Comparison of ENCODE assay signal across 18 cellular contexts in genomic region chr17:66665194-66665593, GRCh38.
DNase-seq lines count a peak whose midpoint lies in the region; ATAC-seq, FAIRE-seq and TF ChIP-seq lines count a peak whose summit lies in the region.
"Had no signal": no experiment of that assay in that cellular context is flagged by ENCODE, and none has a peak within 500 bp of the region (broad histone marks: within the 10 kb centered on the region; RNA-seq: fewer than 3 reads in every experiment).

No MANE protein-coding gene starts in this region.

- no peaks in the 10 kb centered on the region for H3K9me1 ChIP-seq in K562 (ENCODE audit: control insufficient read depth, insufficient read depth, low read length)

- H3K27me3 ChIP-seq in PC-3 (ENCODE audit: low read length) (no peaks in the 10 kb centered on the region), K562 (ENCODE audit: control insufficient read depth in 2 of 2, insufficient read depth in 2 of 2, low read length in 2 of 2) (no peaks in the 10 kb centered on the region), PC-9 (ENCODE audit: insufficient read depth, low read depth) (no peaks in the 10 kb centered on the region)

- no peak overlapping the region for H3K4me3 Mint-ChIP-seq in activated naive CD4-positive, alpha-beta T cell treated with anti-CD3 and anti-CD28 coated beads, Interleukin-2, amount 50 U/mL, for 24 hours

- H3K9me2 ChIP-seq in PC-3 (replicated peaks; ENCODE audit: low read length) (no peaks in the 10 kb centered on the region), PC-9 (ENCODE audit: insufficient read depth) (no peaks in the 10 kb centered on the region)

- peaks cover 27% of the 10 kb centered on the region for H3K36me3 Mint-ChIP-seq in activated naive CD4-positive, alpha-beta T cell treated with anti-CD3 and anti-CD28 coated beads, Interleukin-2, amount 50 U/mL, for 24 hours

- no peak for TF ChIP-seq EP300 in K562 (IDR thresholded peaks at IDR 0.05; ENCODE audit: low read length)

- in situ Hi-C loops in K562 (cut with MboI) (no loop called here), GM13976 (cut with MboI; ENCODE audit: low sequenced_read_pairs, unreplicated experiment) (no loop called here)

- 74% methylated on average over 4 of the region's 4 CpGs for WGBS in K562 (ENCODE audit: insufficient coverage, low coverage, missing lambda C conversion rate)

- POLR2A ChIA-PET in PC-3 (lab: Charles Lee; ENCODE audit: unreplicated experiment) = interaction anchor here (0.6 kb wide), 2 partner anchors 403 to 475 kb away, joined by 6 to 8 read pairs; no protein-coding TSS in a partner anchor
- POLR2A ChIA-PET in K562 (lab: Yijun Ruan, JAX) = no interaction called here
- POLR2A ChIA-PET in PC-9 (lab: Charles Lee; ENCODE audit: unreplicated experiment) = interaction anchor here (0.6 kb wide), 1 partner anchor 85 kb away, joined by 8 read pairs; no protein-coding TSS in a partner anchor

- TF ChIP-seq CTCF in PC-3 (conservative IDR thresholded peaks at IDR 0.05; ENCODE audit: low read depth, low read length) (no peak), K562 (IDR thresholded peaks at IDR 0.05 in 2 of 3, conservative IDR thresholded peaks at IDR 0.05 in 1 of 3; ENCODE audit: insufficient read depth in 2 of 3, low read depth in 1 of 3, low read length in 3 of 3) (no peak), PC-9 (conservative IDR thresholded peaks at IDR 0.05) (no peak), GM13976 (IDR thresholded peaks at IDR 0.05; ENCODE audit: borderline replicate concordance, control extremely low read depth, extremely low read depth, insufficient read depth, missing control alignments) (no peak)

- H3K27ac Mint-ChIP-seq in activated naive CD4-positive, alpha-beta T cell treated with anti-CD3 and anti-CD28 coated beads, Interleukin-2, amount 50 U/mL, for 24 hours = peak overlapping the region; percentile 88

- H3K4me1 ChIP-seq in PC-3 (ENCODE audit: insufficient read depth, low read length) = peaks cover 25% of the 10 kb centered on the region
- H3K4me1 ChIP-seq in K562 (replicated peaks in 1 of 2; ENCODE audit: control insufficient read depth in 2 of 2, insufficient read depth in 2 of 2, low read length in 2 of 2) = peaks cover 9 to 24% of the 10 kb centered on the region in 2 experiments
- peaks cover 19% of the 10 kb centered on the region for H3K4me1 ChIP-seq in PC-9 (replicated peaks; ENCODE audit: insufficient read depth)

- FAIRE-seq in K562 (lab: Jason Lieb, UNC) = peak; percentile 44
- FAIRE-seq: A204.1, GM12892 had no signal

- H3K4me1 Mint-ChIP-seq in activated naive CD4-positive, alpha-beta T cell treated with anti-CD3 and anti-CD28 coated beads, Interleukin-2, amount 50 U/mL, for 24 hours = peaks cover 90% of the 10 kb centered on the region

- intact Hi-C loops in PC-3 (cut with micrococcal nuclease) (no loop called here), K562 (cut with micrococcal nuclease) (no loop called here), PC-9 (cut with micrococcal nuclease; ENCODE audit: unreplicated experiment) (no loop called here)

- no peak overlapping the region for H3K9ac ChIP-seq in PC-3 (ENCODE audit: low read length)
- H3K9ac ChIP-seq in K562 (ENCODE audit: insufficient read depth in 1 of 2, low read depth in 2 of 2, low read length in 2 of 2) = no peak overlapping the region

- H3F3A ChIP-seq in PC-3 (ENCODE audit: low read length, unreplicated experiment) (peaks cover 5% of the 10 kb centered on the region), PC-9 (ENCODE audit: insufficient read depth, low read depth) (peaks cover 15% of the 10 kb centered on the region)

- H3K9me3 ChIP-seq in PC-3 (ENCODE audit: low read length) (no peaks in the 10 kb centered on the region), K562 (replicated peaks; ENCODE audit: control insufficient read depth, insufficient read depth, low read depth, low read length) (no peaks in the 10 kb centered on the region), PC-9 (ENCODE audit: insufficient read depth, low read depth) (no peaks in the 10 kb centered on the region)

- H4K20me1 ChIP-seq in PC-3 (ENCODE audit: low read length) = no peaks in the 10 kb centered on the region; the same call in 1 of the 2 replicates
- H4K20me1 ChIP-seq in K562 (replicated peaks; ENCODE audit: control insufficient read depth, insufficient read depth, low read length) = peaks cover 8% of the 10 kb centered on the region
- H4K20me1 ChIP-seq in PC-9 (ENCODE audit: insufficient read depth) = no peaks in the 10 kb centered on the region

- H2AFZ ChIP-seq in PC-3 (ENCODE audit: low read length) = no peak overlapping the region
- no peak overlapping the region for H2AFZ ChIP-seq in K562 (ENCODE audit: low read depth, low read length)
- H2AFZ ChIP-seq in PC-9 = no peak overlapping the region

- H3K27me3 Mint-ChIP-seq in activated naive CD4-positive, alpha-beta T cell treated with anti-CD3 and anti-CD28 coated beads, Interleukin-2, amount 50 U/mL, for 24 hours = no peaks in the 10 kb centered on the region

- H3K79me2 ChIP-seq in PC-3 (ENCODE audit: low read length) (no peaks in the 10 kb centered on the region; the same call in 1 of the 2 replicates), K562 (ENCODE audit: control insufficient read depth, insufficient read depth, low read length) (no peaks in the 10 kb centered on the region), PC-9 (ENCODE audit: low read depth) (peaks cover 9% of the 10 kb centered on the region)

- H3K4me2 ChIP-seq in PC-3 (ENCODE audit: low read length) = no peak overlapping the region
- no peak overlapping the region for H3K4me2 ChIP-seq in K562 (ENCODE audit: insufficient read depth, low read length)
- H3K4me2 ChIP-seq in PC-9 = no peak overlapping the region

- no peak overlapping the region for H3K4me3 ChIP-seq in PC-3 (ENCODE audit: low read length)
- H3K4me3 ChIP-seq in K562 = no peak overlapping the region
- H3K4me3 ChIP-seq in PC-9 = no peak overlapping the region

- no peak for TF ChIP-seq RAD21 in K562 (CRISPR knock-in tag; conservative IDR thresholded peaks at IDR 0.05 in 1 of 2, IDR thresholded peaks at IDR 0.05 in 1 of 2)

- CTCF ChIA-PET in PC-3 (lab: Charles Lee) (no interaction called here), K562 (lab: Yijun Ruan, JAX; ENCODE audit: low intra/inter-chr PET ratio) (no interaction called here), PC-9 (lab: Charles Lee) (no interaction called here)

- no peak for ATAC-seq in PC-3
- ATAC-seq in K562 = no peak

- H3K36me3 ChIP-seq in PC-3 (ENCODE audit: low read depth, low read length) = no peaks in the 10 kb centered on the region
- no peaks in the 10 kb centered on the region for H3K36me3 ChIP-seq in K562 (ENCODE audit: control insufficient read depth, insufficient read depth, low read length)
- no peaks in the 10 kb centered on the region for H3K36me3 ChIP-seq in PC-9 (ENCODE audit: low read depth)

- peaks cover 9% of the 10 kb centered on the region for H3K9me3 Mint-ChIP-seq in activated naive CD4-positive, alpha-beta T cell treated with anti-CD3 and anti-CD28 coated beads, Interleukin-2, amount 50 U/mL, for 24 hours

- no TSS peak for BruUV-seq in PC-3 (replicated peaks; lab: Mats Ljungman, UMichigan)
- BruUV-seq in K562 (replicated peaks; lab: Mats Ljungman, UMichigan) = no TSS peak
- BruUV-seq in PC-9 (replicated peaks; lab: Mats Ljungman, UMichigan) = no TSS peak

- DNase-seq in activated naive CD4-positive, alpha-beta T cell (lab: John Stamatoyannopoulos, UW) = no peak
- DNase-seq in PC-3 (peak; percentile 40), K562 (ENCODE audit: extremely low read depth in 1 of 4, low spot score in 3 of 4) (no peak), medulla oblongata (ENCODE audit: extremely low spot score) (no peak), PC-9 (no peak), GM13976 (ENCODE audit: low spot score) (no peak)
- DNase-seq: C1 segment of cervical spinal cord, DMS 273 treated with DMSO at 0.1 percent for 48 hours, GF-D8, Kasumi-1, NCI-H1105 treated with DMSO at 0.1 percent for 48 hours, NCI-H187 treated with DMSO at 0.1 percent for 48 hours, NCI-H446, NCI-H69 had no signal

- TF ChIP-seq POLR2A in K562 (conservative IDR thresholded peaks at IDR 0.05) = no peak

- H3K27ac ChIP-seq in PC-3 (ENCODE audit: low read length) (no peak overlapping the region), K562 (ENCODE audit: extremely low read depth, low read depth, low read length) (no peak overlapping the region), PC-9 (no peak overlapping the region)
- H3K27ac ChIP-seq: RWPE1 had no signal

TF ChIP-seq in K562, 482 proteins besides CTCF, POLR2A, EP300 and RAD21 (continues in another document):
- TF ChIP-seq RBM14 (IDR thresholded peaks at IDR 0.05; ENCODE audit: borderline replicate concordance, insufficient read depth, low read depth, low read length) (no peak), POLR2AphosphoS5 (IDR thresholded peaks at IDR 0.05; ENCODE audit: control insufficient read depth, insufficient read depth, low read depth, low read length) (no peak), SOX6 (IDR thresholded peaks at IDR 0.05) (no peak), NFE2 (IDR thresholded peaks at IDR 0.05; ENCODE audit: low read depth) (peak; percentile 42; the same call in 1 of the 2 replicates), CREB5 (CRISPR knock-in tag; IDR thresholded peaks at IDR 0.05) (no peak), NCOA4 (IDR thresholded peaks at IDR 0.05; ENCODE audit: partially characterized antibody) (no peak), HOXB6 (CRISPR knock-in tag; IDR thresholded peaks at IDR 0.05; ENCODE audit: borderline replicate concordance) (no peak), SMARCE1 (IDR thresholded peaks at IDR 0.05) (no peak), THRAP3 (IDR thresholded peaks at IDR 0.05; ENCODE audit: borderline replicate concordance) (no peak), ZNF695 (CRISPR knock-in tag; IDR thresholded peaks at IDR 0.05) (no peak), ZNF316 (IDR thresholded peaks at IDR 0.05) (peak; percentile 40), MAFG (tag; conservative IDR thresholded peaks at IDR 0.05) (peak; percentile 56; the same call in 1 of the 2 replicates), PHF8 (IDR thresholded peaks at IDR 0.05; ENCODE audit: borderline replicate concordance, low read length) (no peak), C11orf30 (IDR thresholded peaks at IDR 0.05; ENCODE audit: low read depth) (peak; percentile 27; the same call in 1 of the 2 replicates), ZNF146 (CRISPR knock-in tag; IDR thresholded peaks at IDR 0.05; ENCODE audit: unreplicated experiment) (peak; percentile 3)
